In the genomic region with DNA sequence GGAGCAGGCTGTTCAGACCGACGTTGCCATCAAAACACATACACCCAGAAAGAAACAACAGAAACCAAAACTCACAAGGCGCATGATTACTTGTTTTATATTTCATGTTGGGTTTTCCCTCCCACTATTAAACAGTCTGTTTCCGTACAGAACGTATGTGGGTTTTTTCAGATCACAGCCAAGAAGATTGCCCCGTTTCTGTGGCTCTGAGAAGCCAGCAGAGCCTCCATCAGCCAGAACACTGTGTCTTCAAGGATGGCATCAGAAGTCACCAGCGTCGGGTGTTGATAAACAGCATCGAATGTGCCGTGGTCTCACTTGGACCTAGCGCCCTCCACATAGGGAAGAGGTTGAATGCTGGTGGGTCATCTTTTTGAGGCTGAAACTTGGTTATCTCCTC, we compare ENCODE assay signal across 1 cellular context.
TF ChIP-seq lines count a peak whose summit lies in the region.

No MANE protein-coding gene starts in this region.

TF ChIP-seq in K562, 482 proteins besides CTCF, POLR2A, EP300 and RAD21 (continued from another document):
- TF ChIP-seq, protein P1, sequence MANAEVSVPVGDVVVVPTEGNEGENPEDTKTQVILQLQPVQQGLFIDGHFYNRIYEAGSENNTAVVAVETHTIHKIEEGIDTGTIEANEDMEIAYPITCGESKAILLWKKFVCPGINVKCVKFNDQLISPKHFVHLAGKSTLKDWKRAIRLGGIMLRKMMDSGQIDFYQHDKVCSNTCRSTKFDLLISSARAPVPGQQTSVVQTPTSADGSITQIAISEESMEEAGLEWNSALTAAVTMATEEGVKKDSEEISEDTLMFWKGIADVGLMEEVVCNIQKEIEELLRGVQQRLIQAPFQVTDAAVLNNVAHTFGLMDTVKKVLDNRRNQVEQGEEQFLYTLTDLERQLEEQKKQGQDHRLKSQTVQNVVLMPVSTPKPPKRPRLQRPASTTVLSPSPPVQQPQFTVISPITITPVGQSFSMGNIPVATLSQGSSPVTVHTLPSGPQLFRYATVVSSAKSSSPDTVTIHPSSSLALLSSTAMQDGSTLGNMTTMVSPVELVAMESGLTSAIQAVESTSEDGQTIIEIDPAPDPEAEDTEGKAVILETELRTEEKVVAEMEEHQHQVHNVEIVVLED (CRISPR knock-in tag; IDR thresholded peaks at IDR 0.05), result no peak
- TF ChIP-seq, protein P2, sequence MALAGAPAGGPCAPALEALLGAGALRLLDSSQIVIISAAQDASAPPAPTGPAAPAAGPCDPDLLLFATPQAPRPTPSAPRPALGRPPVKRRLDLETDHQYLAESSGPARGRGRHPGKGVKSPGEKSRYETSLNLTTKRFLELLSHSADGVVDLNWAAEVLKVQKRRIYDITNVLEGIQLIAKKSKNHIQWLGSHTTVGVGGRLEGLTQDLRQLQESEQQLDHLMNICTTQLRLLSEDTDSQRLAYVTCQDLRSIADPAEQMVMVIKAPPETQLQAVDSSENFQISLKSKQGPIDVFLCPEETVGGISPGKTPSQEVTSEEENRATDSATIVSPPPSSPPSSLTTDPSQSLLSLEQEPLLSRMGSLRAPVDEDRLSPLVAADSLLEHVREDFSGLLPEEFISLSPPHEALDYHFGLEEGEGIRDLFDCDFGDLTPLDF (CRISPR knock-in tag; IDR thresholded peaks at IDR 0.05), result 0 out of 2 replicates have a peak, but pooled peaks have one; percentile 9
TF ChIP-seq in K562: peak in this region for 2.
